ENCODE assay signal across 8 cellular contexts in the genomic region with DNA sequence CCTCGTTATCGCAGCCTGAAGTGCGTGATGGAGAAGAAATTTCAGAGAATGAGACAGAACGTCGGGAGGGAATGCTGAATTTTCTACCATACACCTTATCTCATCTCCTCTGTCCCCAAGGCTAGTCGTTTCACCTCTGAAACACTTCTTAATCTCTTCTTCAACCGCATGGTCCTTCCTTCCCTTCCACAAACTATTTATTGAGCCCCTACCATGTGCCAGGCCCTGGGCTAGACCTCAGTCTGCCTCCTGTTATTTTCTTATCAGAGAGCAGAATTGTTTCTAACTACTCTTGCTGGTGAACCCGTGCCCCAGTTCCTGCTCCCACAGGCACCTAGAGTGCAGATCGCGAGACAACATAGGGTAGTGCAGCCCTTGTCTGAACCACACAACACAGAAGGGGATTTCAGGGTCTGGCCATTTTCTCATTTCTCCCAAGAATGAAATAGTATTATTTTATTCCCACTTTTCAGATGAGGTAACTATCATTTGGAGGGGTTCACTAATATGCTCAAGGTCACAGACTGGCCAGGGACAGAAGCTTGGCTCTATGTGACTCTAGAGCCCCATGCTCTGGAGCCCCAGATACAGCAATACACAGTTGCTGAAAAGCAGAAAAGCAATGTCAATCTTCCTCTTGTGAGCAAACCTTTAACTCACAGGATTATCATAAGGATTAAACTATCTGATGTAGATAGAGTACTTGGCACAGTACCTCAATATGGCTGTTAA. TPM values are rescaled to one million over a fixed set of nuclear protein-coding genes. Genes with fewer than 3 reads are reported as not detected.
DNase-seq lines count a peak whose midpoint lies in the region; ATAC-seq, FAIRE-seq and TF ChIP-seq lines count a peak whose summit lies in the region.

No MANE protein-coding gene starts in this region.

- TF ChIP-seq EP300 in GM12878 (IDR thresholded peaks at IDR 0.05; ENCODE audit: borderline replicate concordance in 1 of 2, control insufficient read depth in 1 of 2, low read depth in 2 of 2, low read length in 2 of 2): no peak

- no peak for TF ChIP-seq CTCF in GM12875 (IDR thresholded peaks at IDR 0.05; ENCODE audit: borderline replicate concordance, insufficient read depth, low read depth, low read length)
- TF ChIP-seq CTCF in GM12878 (IDR thresholded peaks at IDR 0.05 in 2 of 3, conservative IDR thresholded peaks at IDR 0.05 in 1 of 3; ENCODE audit: control insufficient read depth in 2 of 3, extremely low read depth in 1 of 3, insufficient read depth in 1 of 3, low read depth in 3 of 3, low read length in 3 of 3): no peak
- no peak for TF ChIP-seq CTCF in liver (IDR thresholded peaks at IDR 0.05; ENCODE audit: low read depth, low read length, missing input control)
- no peak for TF ChIP-seq CTCF in type B pancreatic cell (conservative IDR thresholded peaks at IDR 0.05)
- no peak for TF ChIP-seq CTCF in GM20000 (IDR thresholded peaks at IDR 0.05; ENCODE audit: extremely low read depth, missing control alignments)

- no peak for TF ChIP-seq RAD21 in GM12878 (IDR thresholded peaks at IDR 0.05; ENCODE audit: insufficient read depth, low read depth, low read length)
- no peak for TF ChIP-seq RAD21 in liver (IDR thresholded peaks at IDR 0.05)

- intact Hi-C loops in GM12878 (cut with micrococcal nuclease; ENCODE audit: unreplicated experiment): no loop called here

- CTCF ChIA-PET in GM12878 (lab: Yijun Ruan, JAX): interaction anchor here (1.3 kb wide), 1 partner anchor 9 kb away, joined by 4 read pairs; no protein-coding TSS in a partner anchor

- H3K79me2 ChIP-seq in Karpas-422 (ENCODE audit: low read length) (peaks cover 43% of the 10 kb centered on the region), GM12878 (ENCODE audit: control insufficient read depth, insufficient read depth, low read length) (peaks cover 37% of the 10 kb centered on the region)

- RAD21 ChIA-PET in GM12878 (lab: Charles Lee; ENCODE audit: unreplicated experiment): interaction anchor here (1.4 kb wide), 1 partner anchor 9 kb away, joined by 4 read pairs; no protein-coding TSS in a partner anchor

- H3K27ac Mint-ChIP-seq in type B pancreatic cell: peak overlapping the region; percentile 92

- DNase-seq in Karpas-422: peak; percentile 60
- no peak for DNase-seq in GM12878 (ENCODE audit: low read depth, low spot score)
- DNase-seq in type B pancreatic cell (ENCODE audit: extremely low spot score, unreplicated experiment): no peak
- DNase-seq in frontal cortex (ENCODE audit: low spot score in 2 of 2): no peak
- no peak for DNase-seq in GM20000 (ENCODE audit: low spot score)

- POLR2A ChIA-PET in GM12878 (lab: Charles Lee): interaction anchor here (1.3 kb wide), 1 partner anchor 9 kb away, joined by 4 read pairs; no protein-coding TSS in a partner anchor

- 2% methylated on average over 10 of the region's 10 CpGs for WGBS in GM12878 (ENCODE audit: insufficient coverage, insufficient replicate concordance, low lambda C conversion rate, missing lambda C conversion rate)
- WGBS in liver: 4% methylated on average over 10 of the region's 10 CpGs

- H3K4me3 ChIP-seq in GM12875 (ENCODE audit: low read depth, low read length): peak overlapping the region; percentile 63
- H3K4me3 ChIP-seq in Karpas-422 (ENCODE audit: low read length): peak overlapping the region; percentile 90
- peak overlapping the region; percentile 89; the same call in 1 of the 2 replicates for H3K4me3 ChIP-seq in GM12878
- peak overlapping the region; percentile 59 to 94 (median 64) for H3K4me3 ChIP-seq in liver (ENCODE audit: low read depth in 1 of 3, low read length in 3 of 3)

- H3K36me3 ChIP-seq in Karpas-422 (ENCODE audit: insufficient read depth, low read length): no peaks in the 10 kb centered on the region
- H3K36me3 ChIP-seq in GM12878 (ENCODE audit: control insufficient read depth in 2 of 2, insufficient read depth in 2 of 2, low read length in 1 of 2): no peaks in the 10 kb centered on the region; a peak in 1 of 4 replicates
- H3K36me3 ChIP-seq in liver (ENCODE audit: control insufficient read depth in 4 of 4, insufficient read depth in 3 of 4, low read depth in 1 of 4, low read length in 3 of 4): peaks cover 2 to 23% (median 8%) of the 10 kb centered on the region in 4 donors

- peak overlapping the region; percentile 82 for H3K4me2 ChIP-seq in Karpas-422 (ENCODE audit: low read depth, low read length, poor library complexity, severe bottlenecking)
- H3K4me2 ChIP-seq in GM12878 (ENCODE audit: control insufficient read depth, insufficient read depth): peak overlapping the region; percentile 87

- peak overlapping the region; percentile 73 for H3K9ac ChIP-seq in Karpas-422 (ENCODE audit: low read length)
- H3K9ac ChIP-seq in GM12878 (ENCODE audit: control insufficient read depth, insufficient read depth, low read length): peak overlapping the region; percentile 37; the same call in 1 of the 2 replicates
- H3K9ac ChIP-seq in liver (ENCODE audit: low read depth in 1 of 2, low read length in 2 of 2): peak overlapping the region; percentile 50 to 87

- peak overlapping the region; percentile 88 for H3K4me3 Mint-ChIP-seq in type B pancreatic cell

- TF ChIP-seq POLR2A in GM12878 (IDR thresholded peaks at IDR 0.05; ENCODE audit: low read depth, low read length): no peak

- no peaks in the 10 kb centered on the region for H3K27me3 ChIP-seq in Karpas-422 (ENCODE audit: low read length)
- no peaks in the 10 kb centered on the region for H3K27me3 ChIP-seq in GM12878 (replicated peaks in 1 of 2; ENCODE audit: control insufficient read depth in 2 of 2, insufficient read depth in 2 of 2, low read length in 1 of 2)
- H3K27me3 ChIP-seq in liver (ENCODE audit: control insufficient read depth in 4 of 4, insufficient read depth in 4 of 4, low read length in 3 of 4): no peaks in the 10 kb centered on the region

- BruUV-seq in GM12878 (replicated peaks; lab: Mats Ljungman, UMichigan): no TSS peak

- no peaks in the 10 kb centered on the region for H3K9me2 ChIP-seq in Karpas-422 (replicated peaks; ENCODE audit: insufficient read depth, low read length)

- H3K4me1 Mint-ChIP-seq in type B pancreatic cell (ENCODE audit: unreplicated experiment): peaks cover 34% of the 10 kb centered on the region

- H2AFZ ChIP-seq in Karpas-422 (ENCODE audit: low read length) (peak overlapping the region; percentile 83), GM12878 (ENCODE audit: control insufficient read depth, low read depth, low read length) (peak overlapping the region; percentile 92)

- H3K4me1 ChIP-seq in Karpas-422 (ENCODE audit: low read length): peaks cover 29% of the 10 kb centered on the region
- peaks cover 7% of the 10 kb centered on the region; the same call in 1 of the 2 replicates for H3K4me1 ChIP-seq in GM12878 (ENCODE audit: control insufficient read depth, insufficient read depth, low read length)
- H3K4me1 ChIP-seq in liver (ENCODE audit: control insufficient read depth in 4 of 4, insufficient read depth in 4 of 4, low read length in 3 of 4): peaks cover 12 to 42% (median 32%) of the 10 kb centered on the region in 4 donors

- ATAC-seq in GM12878 (peak; percentile 3; the same call in 2 of the 3 replicates), HG03469 (IDR thresholded peaks at IDR 0.05; ENCODE audit: unreplicated experiment) (no peak)

- FAIRE-seq in GM12878 (lab: Jason Lieb, UNC) (no peak), frontal cortex (lab: Jason Lieb, UNC) (no peak)

- peaks cover 11% of the 10 kb centered on the region for H3K36me3 Mint-ChIP-seq in type B pancreatic cell

- in situ Hi-C loops in GM12878 (cut with MboI): no loop called here

- no peaks in the 10 kb centered on the region for H3K27me3 Mint-ChIP-seq in type B pancreatic cell

- H3K9me3 Mint-ChIP-seq in type B pancreatic cell: no peaks in the 10 kb centered on the region

- H3K27ac ChIP-seq in Karpas-422 (ENCODE audit: low read length): no peak overlapping the region
- no peak overlapping the region for H3K27ac ChIP-seq in GM12878 (ENCODE audit: control insufficient read depth, insufficient read depth)
- peak overlapping the region in 1 of 2 donors; percentile 37 for H3K27ac ChIP-seq in liver (ENCODE audit: low read depth in 1 of 2, low read length in 2 of 2)

- no peaks in the 10 kb centered on the region for H3K9me3 ChIP-seq in Karpas-422 (ENCODE audit: low read length)
- no peaks in the 10 kb centered on the region for H3K9me3 ChIP-seq in GM12878 (replicated peaks; ENCODE audit: control insufficient read depth, insufficient read depth, low read length)
- H3K9me3 ChIP-seq in liver (ENCODE audit: control insufficient read depth in 4 of 4, low read length in 3 of 4): no peaks in the 10 kb centered on the region

- SMC1A ChIA-PET in GM12878 (lab: Charles Lee; ENCODE audit: uncharacterized antibody, unreplicated experiment): interaction anchor here (1.1 kb wide), 1 partner anchor 9 kb away, joined by 3 read pairs; no protein-coding TSS in a partner anchor

- H4K20me1 ChIP-seq in Karpas-422 (ENCODE audit: insufficient read depth, low read depth, low read length): peaks cover 15% of the 10 kb centered on the region; the same call in 1 of the 2 replicates
- H4K20me1 ChIP-seq in GM12878 (ENCODE audit: control insufficient read depth, insufficient read depth): no peaks in the 10 kb centered on the region

RNA-seq across cellular contexts. Expression of gene ADIPOR1, which starts 0.6 kb away (rescaled TPM):
- 88.2 and 123 TPM in 2 replicates for total RNA-seq in Karpas-422 (2014; rRNA removed; shearing (Covaris generic); ENCODE audit: low replicate concordance)
- 34.3 and 36.9 TPM in 2 replicates for total RNA-seq in GM12878 (2013; cell fraction: nucleolus; rRNA removed)
- total RNA-seq in GM12878 (2014; rRNA removed) (73.1 and 81.9 TPM in 2 replicates), GM12878 (2014; rRNA removed; fragmentation: Illumina TruSeq; extraction: Trizol) (58.1 and 59.6 TPM in 2 replicates), GM12878 (2021) (53.2 and 56.1 TPM in 2 replicates), liver (100 to 1,000 TPM in 1 of 2 donors, 10 to 100 TPM in 1; 78.9 to 175 TPM), type B pancreatic cell (ENCODE audit: low replicate concordance) (52.4 and 71.3 TPM in 2 replicates), frontal cortex (51.4 TPM)
- polyA plus RNA-seq in GM12878 (2011; ENCODE audit: low read depth): 36.8 TPM
- polyA plus RNA-seq in GM12878 (2011; rRNA removed) (103 and 122 TPM in 2 replicates), GM12878 (2014; fragmentation: Illumina TruSeq; extraction: Trizol) (81.5 and 101 TPM in 2 replicates), GM12878 (2014; fragmentation: Nextera tagmentation; extraction: Ambion mirVana) (10 to 100 TPM; 18.4 to 25.1 TPM), GM12878 (2014; rRNA removed) (57.7 and 62.1 TPM in 2 replicates), GM12878 (2016; fragmentation: Nextera tagmentation; extraction: Ambion mirVana) (100 to 1,000 TPM; 117 to 120 TPM), liver (10 to 100 TPM; 58.5 to 62.0 TPM)
- 96.9 and 109 TPM in 2 replicates for polyA plus RNA-seq in GM12878 (2011; cell fraction: cytosol; rRNA removed)
- polyA plus RNA-seq in GM12878 (2011; cell fraction: nucleus; rRNA removed): 40.2 and 57.0 TPM in 2 replicates
- polyA plus RNA-seq in GM12878 (2012): 44.8 and 49.1 TPM in 2 replicates
- 166 and 171 TPM in 2 replicates for polyA minus RNA-seq in GM12878 (2011; rRNA and poly(A)+ RNA removed)
- 41.2 and 42.9 TPM in 2 replicates for polyA minus RNA-seq in GM12878 (2011; cell fraction: cytosol; rRNA and poly(A)+ RNA removed)
- polyA minus RNA-seq in GM12878 (2011; cell fraction: nucleus; rRNA and poly(A)+ RNA removed): 13.5 and 15.8 TPM in 2 replicates

RNA-seq across cellular contexts. Expression of gene CYB5R1, which starts 8.3 kb away (rescaled TPM):
- total RNA-seq in Karpas-422 (2014; rRNA removed; shearing (Covaris generic); ENCODE audit: low replicate concordance): 27.1 and 28.2 TPM in 2 replicates
- total RNA-seq in GM12878 (2013; cell fraction: nucleolus; rRNA removed): 29.1 and 31.8 TPM in 2 replicates
- total RNA-seq in GM12878 (2014; rRNA removed) (22.3 and 22.4 TPM in 2 replicates), GM12878 (2014; rRNA removed; fragmentation: Illumina TruSeq; extraction: Trizol) (12.1 and 12.6 TPM in 2 replicates), GM12878 (2021) (16.9 and 17.0 TPM in 2 replicates), liver (10 to 100 TPM; 32.6 to 36.5 TPM), type B pancreatic cell (ENCODE audit: low replicate concordance) (55.2 and 56.8 TPM in 2 replicates), frontal cortex (21.2 TPM)
- polyA plus RNA-seq in GM12878 (2011; ENCODE audit: low read depth): 12.2 TPM
- polyA plus RNA-seq in GM12878 (2011; rRNA removed) (12.7 TPM in 2 replicates), GM12878 (2014; fragmentation: Illumina TruSeq; extraction: Trizol) (19.5 and 22.7 TPM in 2 replicates), GM12878 (2014; fragmentation: Nextera tagmentation; extraction: Ambion mirVana) (1 to 10 TPM; 3.2 to 9.1 TPM), GM12878 (2014; rRNA removed) (18.2 and 18.8 TPM in 2 replicates), GM12878 (2016; fragmentation: Nextera tagmentation; extraction: Ambion mirVana) (10 to 100 TPM; 17.9 to 19.8 TPM), liver (10 to 100 TPM; 29.4 to 33.7 TPM)
- 11.7 and 13.7 TPM in 2 replicates for polyA plus RNA-seq in GM12878 (2011; cell fraction: cytosol; rRNA removed)
- 30.3 and 52.0 TPM in 2 replicates for polyA plus RNA-seq in GM12878 (2011; cell fraction: nucleus; rRNA removed)
- polyA plus RNA-seq in GM12878 (2012): 15.6 and 19.7 TPM in 2 replicates
- polyA minus RNA-seq in GM12878 (2011; rRNA and poly(A)+ RNA removed): 14.5 and 17.7 TPM in 2 replicates
- polyA minus RNA-seq in GM12878 (2011; cell fraction: cytosol; rRNA and poly(A)+ RNA removed): 3.6 TPM in 2 replicates
- 25.3 and 28.7 TPM in 2 replicates for polyA minus RNA-seq in GM12878 (2011; cell fraction: nucleus; rRNA and poly(A)+ RNA removed)

RNA-seq across cellular contexts. Expression of gene KLHL12, which starts 31.7 kb away (rescaled TPM):
- total RNA-seq in Karpas-422 (2014; rRNA removed; shearing (Covaris generic); ENCODE audit: low replicate concordance): 52.4 and 55.8 TPM in 2 replicates
- 27.2 and 28.5 TPM in 2 replicates for total RNA-seq in GM12878 (2013; cell fraction: nucleolus; rRNA removed)
- total RNA-seq in GM12878 (2014; rRNA removed): 27.5 and 33.3 TPM in 2 replicates
- total RNA-seq in GM12878 (2014; rRNA removed; fragmentation: Illumina TruSeq; extraction: Trizol): 28.0 and 30.1 TPM in 2 replicates
- 28.4 and 28.5 TPM in 2 replicates for total RNA-seq in GM12878 (2021)
- 21.5 TPM for polyA plus RNA-seq in GM12878 (2011; ENCODE audit: low read depth)
- 53.8 and 75.5 TPM in 2 replicates for polyA plus RNA-seq in GM12878 (2011; rRNA removed)
- 29.4 and 36.5 TPM in 2 replicates for polyA plus RNA-seq in GM12878 (2011; cell fraction: cytosol; rRNA removed)
- polyA plus RNA-seq in GM12878 (2011; cell fraction: nucleus; rRNA removed): 32.6 and 43.0 TPM in 2 replicates
- polyA plus RNA-seq in GM12878 (2012): 23.1 and 27.1 TPM in 2 replicates
- polyA plus RNA-seq in GM12878 (2014; fragmentation: Illumina TruSeq; extraction: Trizol): 32.1 and 38.4 TPM in 2 replicates
- 10 to 100 TPM; 16.0 to 17.8 TPM for polyA plus RNA-seq in GM12878 (2014; fragmentation: Nextera tagmentation; extraction: Ambion mirVana)
- polyA plus RNA-seq in GM12878 (2014; rRNA removed): 24.6 and 30.5 TPM in 2 replicates
- polyA plus RNA-seq in GM12878 (2016; fragmentation: Nextera tagmentation; extraction: Ambion mirVana): 10 to 100 TPM; 36.6 to 37.6 TPM
- 47.3 and 57.1 TPM in 2 replicates for polyA minus RNA-seq in GM12878 (2011; rRNA and poly(A)+ RNA removed)
- polyA minus RNA-seq in GM12878 (2011; cell fraction: cytosol; rRNA and poly(A)+ RNA removed): 10.6 and 13.2 TPM in 2 replicates
- 12.6 and 14.4 TPM in 2 replicates for polyA minus RNA-seq in GM12878 (2011; cell fraction: nucleus; rRNA and poly(A)+ RNA removed)
- total RNA-seq in liver: 10 to 100 TPM; 13.1 to 17.5 TPM
- 1 to 10 TPM; 7.2 to 7.8 TPM for polyA plus RNA-seq in liver
- 24.4 and 33.8 TPM in 2 replicates for total RNA-seq in type B pancreatic cell (ENCODE audit: low replicate concordance)
- total RNA-seq in frontal cortex: 43.6 TPM

RNA-seq across cellular contexts. Expression of gene TMEM183A, which starts 48.5 kb away (rescaled TPM):
- 65.3 and 81.0 TPM in 2 replicates for total RNA-seq in Karpas-422 (2014; rRNA removed; shearing (Covaris generic); ENCODE audit: low replicate concordance)
- 67.8 and 72.7 TPM in 2 replicates for total RNA-seq in GM12878 (2013; cell fraction: nucleolus; rRNA removed)
- 68.5 and 72.3 TPM in 2 replicates for total RNA-seq in GM12878 (2014; rRNA removed)
- 49.4 and 56.1 TPM in 2 replicates for total RNA-seq in GM12878 (2014; rRNA removed; fragmentation: Illumina TruSeq; extraction: Trizol)
- total RNA-seq in GM12878 (2021): 58.1 and 64.2 TPM in 2 replicates
- polyA plus RNA-seq in GM12878 (2011; ENCODE audit: low read depth): 34.3 TPM
- polyA plus RNA-seq in GM12878 (2011; rRNA removed): 82.5 and 103 TPM in 2 replicates
- polyA plus RNA-seq in GM12878 (2011; cell fraction: cytosol; rRNA removed): 110 and 152 TPM in 2 replicates
- polyA plus RNA-seq in GM12878 (2011; cell fraction: nucleus; rRNA removed): 85.5 and 103 TPM in 2 replicates
- 35.3 and 35.6 TPM in 2 replicates for polyA plus RNA-seq in GM12878 (2012)
- 69.4 and 75.4 TPM in 2 replicates for polyA plus RNA-seq in GM12878 (2014; fragmentation: Illumina TruSeq; extraction: Trizol)
- 10 to 100 TPM; 12.3 to 25.0 TPM for polyA plus RNA-seq in GM12878 (2014; fragmentation: Nextera tagmentation; extraction: Ambion mirVana)
- 55.5 and 57.8 TPM in 2 replicates for polyA plus RNA-seq in GM12878 (2014; rRNA removed)
- 10 to 100 TPM; 76.8 to 85.6 TPM for polyA plus RNA-seq in GM12878 (2016; fragmentation: Nextera tagmentation; extraction: Ambion mirVana)
- polyA minus RNA-seq in GM12878 (2011; rRNA and poly(A)+ RNA removed): 105 and 118 TPM in 2 replicates
- polyA minus RNA-seq in GM12878 (2011; cell fraction: cytosol; rRNA and poly(A)+ RNA removed): 18.4 and 31.5 TPM in 2 replicates
- 33.7 and 49.2 TPM in 2 replicates for polyA minus RNA-seq in GM12878 (2011; cell fraction: nucleus; rRNA and poly(A)+ RNA removed)
- 10 to 100 TPM; 46.6 to 48.9 TPM for total RNA-seq in liver
- polyA plus RNA-seq in liver: 10 to 100 TPM; 21.0 to 24.3 TPM
- total RNA-seq in type B pancreatic cell (ENCODE audit: low replicate concordance): 75.8 and 88.2 TPM in 2 replicates
- 147 TPM for total RNA-seq in frontal cortex
